ENCODE assay signal across 27 cellular contexts in the genomic region with DNA sequence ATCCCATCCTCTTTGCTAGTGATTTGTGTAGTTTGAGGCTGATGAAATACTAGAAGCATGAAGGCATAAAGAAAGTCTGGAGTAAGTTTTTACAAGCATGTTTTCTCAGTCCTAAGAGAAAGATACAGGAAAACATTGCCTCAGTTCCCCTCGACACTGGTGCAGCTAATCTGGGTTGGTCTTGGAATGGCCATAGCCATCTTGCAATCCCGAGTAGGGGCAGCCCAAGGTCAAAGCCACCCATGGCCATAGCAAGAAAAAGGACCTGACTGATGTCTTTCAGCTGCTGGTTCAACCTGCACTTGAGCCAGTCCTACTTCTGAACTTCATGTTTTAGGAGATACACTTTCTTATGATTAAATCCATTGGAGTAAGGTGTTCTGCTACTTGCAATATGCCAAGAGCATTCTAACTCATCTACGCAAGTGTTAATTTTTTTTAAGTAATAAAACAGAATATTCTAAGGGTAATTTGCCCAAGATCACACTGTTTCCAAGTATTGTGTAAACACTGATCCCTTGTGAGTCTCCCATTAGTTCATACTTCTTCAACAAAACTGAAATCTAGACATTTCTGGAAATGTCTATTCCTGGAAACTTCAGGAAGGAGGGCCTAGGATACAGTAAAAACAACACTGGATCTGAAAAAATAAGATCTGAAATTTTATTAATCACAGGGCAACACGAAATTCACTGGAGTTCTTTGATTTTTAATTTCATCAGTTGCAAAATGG.
"Had no signal": no experiment of that assay in that cellular context is flagged by ENCODE, and none has a peak within 500 bp of the region (broad histone marks: within the 10 kb centered on the region; RNA-seq: fewer than 3 reads in every experiment).

No MANE protein-coding gene starts in this region.

- H3K9ac ChIP-seq: KMS-11 had no signal

- H3K4me1 ChIP-seq: breast epithelium, Peyer's patch had no signal

- H3K27me3 Mint-ChIP-seq: activated B cell treated with CpG ODN at 0.5 μM for 24 hours; activated CD4-positive, alpha-beta T cell treated with anti-CD3 and anti-CD28 coated beads, Interleukin-2, amount 10 ng/mL, durations not matched to agents 24 days and 14 days; activated CD8-positive, alpha-beta memory T cell treated with anti-CD3 and anti-CD28 coated beads, Interleukin-2, amount 10 ng/mL, durations not matched to agents 7 days and 5 days; activated naive CD8-positive, alpha-beta T cell treated with anti-CD3 and anti-CD28 coated beads, Interleukin-2, amount 50 U/mL, for 24 hours; T-helper 17 cell had no signal

- ATAC-seq: activated CD8-positive, alpha-beta memory T cell treated with anti-CD3 and anti-CD28 coated beads, Interleukin-2, amount 10 ng/mL, durations not matched to agents 7 days and 5 days; activated naive CD4-positive, alpha-beta T cell treated with anti-CD3 and anti-CD28 coated beads, Interleukin-2, amount 50 U/mL, for 72 hours; activated naive CD8-positive, alpha-beta T cell treated with anti-CD3 and anti-CD28 coated beads, Interleukin-2, amount 50 U/mL, for 24 hours; activated T-cell treated with anti-CD3 and anti-CD28 coated beads, Interleukin-2, amount 50 U/mL, for 4 hours; T-helper 17 cell had no signal

- H3K4me3 Mint-ChIP-seq: activated B cell treated with CpG ODN at 0.5 μM for 24 hours; activated CD4-positive, alpha-beta T cell treated with anti-CD3 and anti-CD28 coated beads, Interleukin-2, amount 10 ng/mL, durations not matched to agents 24 days and 14 days; activated CD8-positive, alpha-beta memory T cell treated with anti-CD3 and anti-CD28 coated beads, Interleukin-2, amount 10 ng/mL, durations not matched to agents 7 days and 5 days; activated naive CD8-positive, alpha-beta T cell treated with anti-CD3 and anti-CD28 coated beads, Interleukin-2, amount 50 U/mL, for 24 hours; activated T-cell treated with anti-CD3 and anti-CD28 coated beads, Interleukin-2, amount 50 U/mL, for 4 hours; T-helper 17 cell had no signal

- H3K27ac ChIP-seq: breast epithelium, KMS-11, Peyer's patch, RWPE1 had no signal

- H3K4me3 ChIP-seq: breast epithelium, Peyer's patch had no signal

- DNase-seq: activated B cell treated with CpG ODN at 0.5 μM for 24 hours; activated CD4-positive, alpha-beta T cell treated with anti-CD3 and anti-CD28 coated beads for 1 hour; activated CD4-positive, alpha-beta T cell treated with anti-CD3 and anti-CD28 coated beads, Interleukin-2, amount 10 ng/mL, durations not matched to agents 24 days and 14 days; activated CD4-positive, alpha-beta T cell treated with anti-CD3 and anti-CD28 coated beads, Interleukin-2, amount 50 U/mL, for 48 hours; activated CD8-positive, alpha-beta memory T cell treated with anti-CD3 and anti-CD28 coated beads, Interleukin-2, amount 10 ng/mL, durations not matched to agents 7 days and 5 days; activated effector memory CD4-positive, alpha-beta T cell treated with anti-CD3 and anti-CD28 coated beads, Interleukin-2, amount 50 U/mL, for 16 hours; activated naive CD4-positive, alpha-beta T cell treated with Interleukin-2 at 50 U/mL for 16 hours; activated naive CD8-positive, alpha-beta T cell treated with anti-CD3 and anti-CD28 coated beads, Interleukin-2, amount 50 U/mL, for 24 hours; activated T-cell treated with anti-CD3 and anti-CD28 coated beads, Interleukin-2, amount 50 U/mL, for 4 hours; amygdala; central memory CD4-positive, alpha-beta T cell; MV-4-11; NCI-H1092 treated with DMSO at 0.1 percent for 48 hours; NCI-H1417 treated with DMSO at 0.1 percent for 48 hours; NCI-H1694; NCI-H2029 treated with DMSO at 0.1 percent for 48 hours; NCI-H345; NCI-H510A; NCI-H526 treated with DMSO at 0.1 percent for 48 hours; Peyer's patch; SHP77 treated with DMSO at 0.1 percent for 48 hours; T-helper 17 cell; T-helper 9 cell had no signal

- H3K9me3 ChIP-seq: breast epithelium, Peyer's patch had no signal

- H3K27ac Mint-ChIP-seq: activated B cell treated with CpG ODN at 0.5 μM for 24 hours; activated CD4-positive, alpha-beta T cell treated with anti-CD3 and anti-CD28 coated beads, Interleukin-2, amount 10 ng/mL, durations not matched to agents 24 days and 14 days; activated CD8-positive, alpha-beta memory T cell treated with anti-CD3 and anti-CD28 coated beads, Interleukin-2, amount 10 ng/mL, durations not matched to agents 7 days and 5 days; activated naive CD4-positive, alpha-beta T cell treated with anti-CD3 and anti-CD28 coated beads, Interleukin-2, amount 50 U/mL, for 72 hours; activated naive CD8-positive, alpha-beta T cell treated with anti-CD3 and anti-CD28 coated beads, Interleukin-2, amount 50 U/mL, for 24 hours had no signal

- H3K36me3 ChIP-seq: breast epithelium, Peyer's patch had no signal

- H3K9me3 Mint-ChIP-seq: activated T-cell treated with anti-CD3 and anti-CD28 coated beads, Interleukin-2, amount 50 U/mL, for 4 hours had no signal

- H3K4me1 Mint-ChIP-seq: activated B cell treated with CpG ODN at 0.5 μM for 24 hours; activated CD4-positive, alpha-beta T cell treated with anti-CD3 and anti-CD28 coated beads, Interleukin-2, amount 10 ng/mL, durations not matched to agents 24 days and 14 days; activated CD8-positive, alpha-beta memory T cell treated with anti-CD3 and anti-CD28 coated beads, Interleukin-2, amount 10 ng/mL, durations not matched to agents 7 days and 5 days; activated naive CD8-positive, alpha-beta T cell treated with anti-CD3 and anti-CD28 coated beads, Interleukin-2, amount 50 U/mL, for 24 hours had no signal

- H3K27me3 ChIP-seq: breast epithelium, Peyer's patch had no signal
